In the genomic region with DNA sequence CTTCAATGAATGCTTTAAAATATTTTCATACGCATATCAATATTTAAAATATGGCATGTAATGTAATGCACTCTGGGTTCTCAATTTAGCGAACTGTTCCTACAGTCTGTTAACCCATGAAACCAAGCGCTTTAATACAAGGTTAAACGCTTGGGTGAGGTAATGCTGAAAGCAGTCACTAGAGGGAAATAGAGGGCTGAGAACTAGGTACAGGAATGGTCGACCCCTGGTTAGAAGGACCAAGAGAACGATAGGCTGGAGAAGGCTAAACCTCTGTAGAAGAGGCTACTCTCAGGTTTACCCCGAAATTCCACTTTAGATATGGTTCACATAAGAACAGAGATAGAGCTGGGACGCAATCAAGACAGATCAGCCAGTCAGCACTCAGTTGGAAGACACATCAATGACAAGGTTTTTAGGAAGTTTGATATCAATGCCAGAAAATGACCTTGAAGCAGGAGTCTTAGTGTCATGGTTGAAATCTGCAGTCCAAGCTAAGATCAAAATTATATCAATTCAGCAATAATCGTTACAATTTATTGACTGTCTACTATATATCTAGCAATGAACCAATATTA, we compare ENCODE assay signal across 1 cellular context.
TF ChIP-seq lines count a peak whose summit lies in the region.

No MANE protein-coding gene starts in this region.

TF ChIP-seq in GM12878, 131 proteins besides CTCF, POLR2A, EP300 and RAD21 (continued from another document):
- peak; percentile 75; the same call in 1 of the 2 replicates for TF ChIP-seq YY1 (IDR thresholded peaks at IDR 0.05; ENCODE audit: low read depth, low read length)
